In genomic region chr5:158756873-158757272, GRCh38 we compare ENCODE assay signal across 17 cellular contexts.
DNase-seq lines count a peak whose midpoint lies in the region; FAIRE-seq and TF ChIP-seq lines count a peak whose summit lies in the region.
"Had no signal": no experiment of that assay in that cellular context is flagged by ENCODE, and none has a peak within 500 bp of the region (broad histone marks: within the 10 kb centered on the region; RNA-seq: fewer than 3 reads in every experiment).

No MANE protein-coding gene starts in this region.

- no peak overlapping the region for H2BK20ac ChIP-seq in H1 (ENCODE audit: low read length)

- H3K4me2 ChIP-seq in H1 (ENCODE audit: insufficient read depth in 1 of 2, low read depth in 2 of 2, low read length in 2 of 2) (no peak overlapping the region), trophoblast cell (ENCODE audit: low read length) (no peak overlapping the region)

- no peak for TF ChIP-seq POLR2A in H1 (IDR thresholded peaks at IDR 0.05; ENCODE audit: control extremely low read depth in 1 of 2, low read depth in 2 of 2, low read length in 2 of 2)
- TF ChIP-seq POLR2A in sigmoid colon (IDR thresholded peaks at IDR 0.05) = no peak

- no peaks in the 10 kb centered on the region for H3K36me3 ChIP-seq in H1 (ENCODE audit: control insufficient read depth in 2 of 4, insufficient read depth in 4 of 4, low read length in 3 of 4)
- H3K36me3 ChIP-seq in trophoblast cell (ENCODE audit: control insufficient read depth in 1 of 2, insufficient read depth in 2 of 2, low read length in 2 of 2) = no peaks in the 10 kb centered on the region
- no peaks in the 10 kb centered on the region for H3K36me3 ChIP-seq in H7 (replicated peaks; ENCODE audit: control insufficient read depth, insufficient read depth, low read length)
- no peaks in the 10 kb centered on the region for H3K36me3 ChIP-seq in sigmoid colon
- H3K36me3 ChIP-seq: ovary had no signal

- H4K91ac ChIP-seq in H1 (replicated peaks; ENCODE audit: insufficient read length, low read length) (no peak overlapping the region), trophoblast cell (ENCODE audit: low read depth, low read length) (no peak overlapping the region)

- H3K14ac ChIP-seq in H1 (ENCODE audit: insufficient read length) = no peak overlapping the region
- no peak overlapping the region for H3K14ac ChIP-seq in trophoblast cell (ENCODE audit: low read length)

- no peaks in the 10 kb centered on the region for H3K9me3 ChIP-seq in H1 (ENCODE audit: insufficient read depth in 2 of 2, low read depth in 1 of 2, low read length in 1 of 2)
- no peaks in the 10 kb centered on the region for H3K9me3 ChIP-seq in trophoblast cell (ENCODE audit: insufficient read depth, low read depth, low read length)
- H3K9me3 ChIP-seq in sigmoid colon = no peaks in the 10 kb centered on the region
- H3K9me3 ChIP-seq: ovary had no signal

- H2AFZ ChIP-seq in H1 (ENCODE audit: low read length) (0 out of 2 replicates have a peak overlapping the region, but pooled peaks have one; percentile 48), trophoblast cell (ENCODE audit: insufficient read depth, low read length, poor library complexity) (no peak overlapping the region)

- H3K23ac ChIP-seq in H1 (ENCODE audit: insufficient read length) (no peak overlapping the region), trophoblast cell (ENCODE audit: low read length) (no peak overlapping the region)

- no peak overlapping the region for H2BK12ac ChIP-seq in H1 (ENCODE audit: low read depth, low read length)
- no peak overlapping the region for H2BK12ac ChIP-seq in trophoblast cell (ENCODE audit: low read length)

- H4K8ac ChIP-seq in H1 (ENCODE audit: extremely low read depth, insufficient read depth, low read length) = no peak overlapping the region
- H4K8ac ChIP-seq in trophoblast cell (ENCODE audit: low read depth, low read length) = no peak overlapping the region

- H3K4me1 ChIP-seq in H1 (replicated peaks in 1 of 4; ENCODE audit: control insufficient read depth in 3 of 4, insufficient read depth in 4 of 4, low read length in 3 of 4) (no peaks in the 10 kb centered on the region), trophoblast cell (ENCODE audit: control insufficient read depth in 1 of 2, insufficient read depth in 2 of 2, low read length in 2 of 2) (no peaks in the 10 kb centered on the region), sigmoid colon (no peaks in the 10 kb centered on the region)

- H3K36me3 Mint-ChIP-seq in osteocyte (ENCODE audit: unreplicated experiment) = peaks cover 53% of the 10 kb centered on the region
- H3K36me3 Mint-ChIP-seq: activated naive CD8-positive, alpha-beta T cell treated with anti-CD3 and anti-CD28 coated beads, Interleukin-2, amount 10 ng/mL, durations not matched to agents 7 days and 5 days had no signal

- H3K27ac ChIP-seq in H1 (ENCODE audit: low read depth, low read length) (no peak overlapping the region), trophoblast cell (ENCODE audit: low read depth, low read length) (no peak overlapping the region), sigmoid colon (no peak overlapping the region)
- H3K27ac ChIP-seq: ovary had no signal

- H3K9ac ChIP-seq in H1 (replicated peaks in 1 of 4; ENCODE audit: extremely low read depth in 1 of 4, low read depth in 3 of 4, low read length in 3 of 4) (no peak overlapping the region), trophoblast cell (ENCODE audit: low read length) (no peak overlapping the region)

- H4K20me1 ChIP-seq in H1 (replicated peaks in 1 of 2; ENCODE audit: control insufficient read depth in 1 of 2, insufficient read depth in 2 of 2, low read length in 2 of 2) = no peaks in the 10 kb centered on the region

- no peaks in the 10 kb centered on the region for H3K9me3 Mint-ChIP-seq in osteocyte (ENCODE audit: unreplicated experiment)
- H3K9me3 Mint-ChIP-seq: activated naive CD8-positive, alpha-beta T cell treated with anti-CD3 and anti-CD28 coated beads, Interleukin-2, amount 10 ng/mL, durations not matched to agents 7 days and 5 days; activated T-cell treated with anti-CD3 and anti-CD28 coated beads, Interleukin-2, amount 50 U/mL, for 72 hours had no signal

- no peak for TF ChIP-seq EP300 in H1 (IDR thresholded peaks at IDR 0.05; ENCODE audit: borderline replicate concordance in 1 of 2, low read depth in 2 of 2, low read length in 2 of 2)
- TF ChIP-seq EP300 in sigmoid colon (IDR thresholded peaks at IDR 0.05) = no peak

- H3K79me2 ChIP-seq in H1 (ENCODE audit: control insufficient read depth in 1 of 2, insufficient read depth in 2 of 2, low read length in 2 of 2) = no peaks in the 10 kb centered on the region
- H3K79me2 ChIP-seq in trophoblast cell (ENCODE audit: control insufficient read depth, insufficient read depth, low read length, poor library complexity) = no peaks in the 10 kb centered on the region

- H4K5ac ChIP-seq in H1 (ENCODE audit: insufficient read length, low read depth, low read length) = no peak overlapping the region

- H3K23me2 ChIP-seq in H1 (ENCODE audit: low read depth, low read length) = no peaks in the 10 kb centered on the region

- H3K4me3 ChIP-seq in H1 (ENCODE audit: extremely low read depth in 1 of 4, insufficient read depth in 2 of 4, low read depth in 3 of 4, low read length in 4 of 4) (no peak overlapping the region), trophoblast cell (ENCODE audit: low read depth, low read length) (no peak overlapping the region), H7 (ENCODE audit: insufficient read depth, low read depth, low read length) (no peak overlapping the region), sigmoid colon (no peak overlapping the region)
- H3K4me3 ChIP-seq: ovary had no signal

- peak; percentile 47 to 69 (median 62) for TF ChIP-seq CTCF in H1 (IDR thresholded peaks at IDR 0.05; ENCODE audit: control extremely low read depth in 1 of 3, insufficient read depth in 1 of 3, low read depth in 1 of 3, low read length in 3 of 3)
- peak; percentile 18 for TF ChIP-seq CTCF in osteocyte (IDR thresholded peaks at IDR 0.05)
- no peak for TF ChIP-seq CTCF in sigmoid colon (IDR thresholded peaks at IDR 0.05)

- H2BK15ac ChIP-seq in H1 (ENCODE audit: low read length) = no peak overlapping the region

- no peak overlapping the region for H3K27ac Mint-ChIP-seq in osteocyte (ENCODE audit: unreplicated experiment)
- H3K27ac Mint-ChIP-seq: activated naive CD8-positive, alpha-beta T cell treated with anti-CD3 and anti-CD28 coated beads, Interleukin-2, amount 10 ng/mL, durations not matched to agents 7 days and 5 days; activated T-cell treated with anti-CD3 and anti-CD28 coated beads, Interleukin-2, amount 50 U/mL, for 72 hours had no signal

- POLR2A ChIA-PET in H1 (lab: Charles Lee; ENCODE audit: partially characterized antibody) = no interaction called here

- peak; percentile 83 for DNase-seq in DMS 273 (lab: John Stamatoyannopoulos, UW; ENCODE audit: unreplicated experiment)
- DNase-seq in NCI-H1694 treated with DMSO at 0.1 percent for 48 hours (lab: John Stamatoyannopoulos, UW) = peak; percentile 21
- DNase-seq in H1 (ENCODE audit: low read depth in 1 of 2, low spot score in 2 of 2) = no peak
- DNase-seq in osteocyte (ENCODE audit: extremely low spot score, unreplicated experiment) = no peak
- no peak for DNase-seq in trophoblast cell
- no peak for DNase-seq in H7
- no peak for DNase-seq in HT-29 (ENCODE audit: low spot score)
- DNase-seq in sigmoid colon = no peak
- DNase-seq: activated naive CD8-positive, alpha-beta T cell treated with anti-CD3 and anti-CD28 coated beads, Interleukin-2, amount 10 ng/mL, durations not matched to agents 7 days and 5 days; activated T-cell treated with anti-CD3 and anti-CD28 coated beads, Interleukin-2, amount 50 U/mL, for 72 hours; Calu3; GDM1; HCEC 1CT; hypothalamus; left cardiac atrium; ovary; substantia nigra had no signal

- no peak overlapping the region for H3K4me3 Mint-ChIP-seq in osteocyte (ENCODE audit: unreplicated experiment)
- H3K4me3 Mint-ChIP-seq: activated naive CD8-positive, alpha-beta T cell treated with anti-CD3 and anti-CD28 coated beads, Interleukin-2, amount 10 ng/mL, durations not matched to agents 7 days and 5 days; activated T-cell treated with anti-CD3 and anti-CD28 coated beads, Interleukin-2, amount 50 U/mL, for 72 hours had no signal

- H3K4ac ChIP-seq in H1 (replicated peaks; ENCODE audit: insufficient read length, low read depth, low read length) = no peak overlapping the region
- no peak overlapping the region for H3K4ac ChIP-seq in trophoblast cell (ENCODE audit: low read depth, low read length)

- H2BK120ac ChIP-seq in H1 (replicated peaks; ENCODE audit: low read depth, low read length) (no peak overlapping the region), trophoblast cell (ENCODE audit: insufficient read depth, low read length, poor library complexity) (no peak overlapping the region)

- WGBS in H1 (ENCODE audit: extremely low coverage in 1 of 2, insufficient coverage in 1 of 2, insufficient read length in 1 of 2, insufficient replicate concordance in 2 of 2, low coverage in 1 of 2, low lambda C conversion rate in 2 of 2, missing lambda C conversion rate in 1 of 2), 2 experiments = 61% methylated on average over 2 of the region's 2 CpGs; no CpG with 5 or more reads in 1 of the 2 experiments
- WGBS in trophoblast cell (ENCODE audit: extremely low coverage, insufficient coverage, insufficient read length) = no CpG with 5 or more reads among the region's 2 CpGs
- 75 to 88% methylated on average over 2 of the region's 2 CpGs for WGBS in sigmoid colon, 2 donors

- intact Hi-C loops in sigmoid colon (cut with DNase I) = no loop called here

- H3K27me3 ChIP-seq in H1 (replicated peaks in 1 of 4; ENCODE audit: control insufficient read depth in 3 of 4, extremely low read depth in 1 of 4, insufficient read depth in 3 of 4, low read length in 3 of 4) (no peaks in the 10 kb centered on the region), trophoblast cell (ENCODE audit: insufficient read depth, low read length) (no peaks in the 10 kb centered on the region), H7 (ENCODE audit: control insufficient read depth, insufficient read depth, low read length) (no peaks in the 10 kb centered on the region), sigmoid colon (no peaks in the 10 kb centered on the region)
- H3K27me3 ChIP-seq: ovary had no signal

- CTCF ChIA-PET in H1 (lab: Charles Lee; ENCODE audit: partially characterized antibody) = interaction anchor here (0.9 to 4.4 kb wide), 5 partner anchors 12 to 581 kb away, joined by 3 to 27 read pairs (median 6); no protein-coding TSS in a partner anchor

- peaks cover 58% of the 10 kb centered on the region for H3K4me1 Mint-ChIP-seq in osteocyte (ENCODE audit: unreplicated experiment)
- H3K4me1 Mint-ChIP-seq: activated naive CD8-positive, alpha-beta T cell treated with anti-CD3 and anti-CD28 coated beads, Interleukin-2, amount 10 ng/mL, durations not matched to agents 7 days and 5 days had no signal

- no peak overlapping the region for H3K18ac ChIP-seq in H1 (ENCODE audit: extremely low read depth, low read length)
- H3K18ac ChIP-seq in trophoblast cell (ENCODE audit: low read length) = no peak overlapping the region

- H3K79me1 ChIP-seq in H1 (ENCODE audit: low read depth, low read length) (no peaks in the 10 kb centered on the region), trophoblast cell (ENCODE audit: low read length) (no peaks in the 10 kb centered on the region)

- no peak overlapping the region for H4K12ac ChIP-seq in trophoblast cell (ENCODE audit: low read depth, low read length)

- no peak for FAIRE-seq in H1 (lab: Jason Lieb, UNC)

- no peaks in the 10 kb centered on the region for H3K27me3 Mint-ChIP-seq in osteocyte (ENCODE audit: unreplicated experiment)

- H3K56ac ChIP-seq in H1 (replicated peaks; ENCODE audit: insufficient read length, low read depth, low read length) = no peak overlapping the region

- peak; percentile 57 to 67 for TF ChIP-seq RAD21 in H1 (IDR thresholded peaks at IDR 0.05 in 1 of 2, conservative IDR thresholded peaks at IDR 0.05 in 1 of 2; ENCODE audit: low read depth in 2 of 2, low read length in 2 of 2)

- H2BK5ac ChIP-seq in H1 (ENCODE audit: low read depth, low read length) (no peak overlapping the region), trophoblast cell (ENCODE audit: low read depth, low read length, poor library complexity) (no peak overlapping the region)

- H2AK5ac ChIP-seq in H1 (ENCODE audit: low read depth, low read length) (no peak overlapping the region), trophoblast cell (ENCODE audit: low read length) (no peak overlapping the region)

Comparison
In these comparisons a context has a peak if more than half of its experiments do, and no peak if none do; other contexts are left out.
1. DNase-seq: peak in DMS 273 (single experiment) and NCI-H1694 treated with DMSO at 0.1 percent for 48 hours (single experiment); none in H1 (0 of 2), osteocyte (single experiment), trophoblast cell (0 of 2), H7 (single experiment), HT-29 (single experiment) and sigmoid colon (single experiment).
2. CTCF ChIP-seq: peak in H1 (3 of 3) and osteocyte (single experiment); none in sigmoid colon (0 of 4).